8 cellular contexts compared by ENCODE assay signal in genomic region chr7:154406312-154406711, GRCh38.
"Had no signal": no experiment of that assay in that cellular context is flagged by ENCODE, and none has a peak within 500 bp of the region (broad histone marks: within the 10 kb centered on the region; RNA-seq: fewer than 3 reads in every experiment).

No MANE protein-coding gene starts in this region.

- H3K4me3 ChIP-seq: GM23248, HAP-1, K562 had no signal

- FAIRE-seq: K562 had no signal

- DNase-seq: GM23248, GOT3, H7, IMR-90, KG1 had no signal

- H3K36me3 ChIP-seq: HAP-1 had no signal

- H3K4me1 ChIP-seq: HAP-1 had no signal

- H3K27ac ChIP-seq: GM23248, HL-60 had no signal

- H3K9ac ChIP-seq: GM23248 had no signal

- H3K9me3 ChIP-seq: HAP-1 had no signal

- H2AFZ ChIP-seq: GM23248 had no signal
